In the genomic region with DNA sequence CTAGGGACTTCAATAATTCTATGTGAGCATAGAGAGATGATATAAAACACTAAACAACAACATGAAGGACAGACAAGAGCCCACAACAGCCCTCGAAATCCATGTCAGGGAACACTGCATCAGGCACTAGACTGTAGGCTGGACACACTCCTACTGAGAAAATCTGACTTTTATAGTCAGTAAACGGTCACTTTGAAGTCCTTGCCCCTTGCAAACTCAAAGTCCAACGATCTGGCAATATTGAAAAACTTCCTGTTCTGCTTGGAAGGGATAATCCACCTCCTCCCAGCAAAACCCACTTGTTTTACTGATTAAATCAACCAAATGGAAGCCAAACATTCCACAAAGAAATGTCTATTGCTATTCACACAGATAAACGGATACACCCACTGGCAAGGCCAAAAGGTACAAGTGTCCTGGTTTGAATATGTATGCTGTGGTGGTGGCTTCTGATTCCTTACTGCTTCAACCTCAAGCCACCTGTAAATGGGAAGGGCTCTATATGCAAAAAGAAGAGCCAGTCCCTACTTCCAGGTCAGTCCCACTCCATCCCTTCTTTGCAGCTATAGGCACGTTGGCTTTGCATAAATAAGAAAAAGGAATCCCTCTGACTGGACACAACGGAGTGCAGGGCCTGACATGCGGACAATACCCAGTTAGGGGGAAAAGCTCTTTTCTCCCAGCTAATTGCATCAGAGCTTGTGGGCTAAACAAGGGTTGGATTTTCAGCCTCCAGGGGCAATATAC, we compare ENCODE assay signal across 1 cellular context.
TF ChIP-seq lines count a peak whose summit lies in the region.

No MANE protein-coding gene starts in this region.

TF ChIP-seq in HepG2, 621 proteins besides CTCF, POLR2A, EP300 and RAD21 (continued from another document and continues in another):
- TF ChIP-seq, protein P1, sequence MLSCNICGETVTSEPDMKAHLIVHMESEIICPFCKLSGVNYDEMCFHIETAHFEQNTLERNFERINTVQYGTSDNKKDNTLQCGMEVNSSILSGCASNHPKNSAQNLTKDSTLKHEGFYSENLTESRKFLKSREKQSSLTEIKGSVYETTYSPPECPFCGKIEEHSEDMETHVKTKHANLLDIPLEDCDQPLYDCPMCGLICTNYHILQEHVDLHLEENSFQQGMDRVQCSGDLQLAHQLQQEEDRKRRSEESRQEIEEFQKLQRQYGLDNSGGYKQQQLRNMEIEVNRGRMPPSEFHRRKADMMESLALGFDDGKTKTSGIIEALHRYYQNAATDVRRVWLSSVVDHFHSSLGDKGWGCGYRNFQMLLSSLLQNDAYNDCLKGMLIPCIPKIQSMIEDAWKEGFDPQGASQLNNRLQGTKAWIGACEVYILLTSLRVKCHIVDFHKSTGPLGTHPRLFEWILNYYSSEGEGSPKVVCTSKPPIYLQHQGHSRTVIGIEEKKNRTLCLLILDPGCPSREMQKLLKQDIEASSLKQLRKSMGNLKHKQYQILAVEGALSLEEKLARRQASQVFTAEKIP (CRISPR knock-in tag; IDR thresholded peaks at IDR 0.05; ENCODE audit: borderline replicate concordance) = no peak
- TF ChIP-seq ZFP1 (CRISPR knock-in tag; IDR thresholded peaks at IDR 0.05) = 0 out of 2 replicates have a peak, but pooled peaks have one; percentile 43
- TF ChIP-seq CHD4 (IDR thresholded peaks at IDR 0.05; ENCODE audit: borderline replicate concordance, low read length) = peak; percentile 75; the same call in 1 of the 2 replicates
- TF ChIP-seq ZNF83 (CRISPR knock-in tag; IDR thresholded peaks at IDR 0.05; ENCODE audit: borderline replicate concordance) = no peak
- no peak for TF ChIP-seq CHCHD3 (CRISPR knock-in tag; IDR thresholded peaks at IDR 0.05)
- TF ChIP-seq, protein P2, sequence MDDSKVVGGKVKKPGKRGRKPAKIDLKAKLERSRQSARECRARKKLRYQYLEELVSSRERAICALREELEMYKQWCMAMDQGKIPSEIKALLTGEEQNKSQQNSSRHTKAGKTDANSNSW (CRISPR knock-in tag; IDR thresholded peaks at IDR 0.05; ENCODE audit: borderline replicate concordance) = no peak
- TF ChIP-seq, protein P3, sequence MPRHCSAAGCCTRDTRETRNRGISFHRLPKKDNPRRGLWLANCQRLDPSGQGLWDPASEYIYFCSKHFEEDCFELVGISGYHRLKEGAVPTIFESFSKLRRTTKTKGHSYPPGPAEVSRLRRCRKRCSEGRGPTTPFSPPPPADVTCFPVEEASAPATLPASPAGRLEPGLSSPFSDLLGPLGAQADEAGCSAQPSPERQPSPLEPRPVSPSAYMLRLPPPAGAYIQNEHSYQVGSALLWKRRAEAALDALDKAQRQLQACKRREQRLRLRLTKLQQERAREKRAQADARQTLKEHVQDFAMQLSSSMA (CRISPR knock-in tag; IDR thresholded peaks at IDR 0.05) = no peak
- peak; percentile 83 for TF ChIP-seq IRF2 (CRISPR knock-in tag; IDR thresholded peaks at IDR 0.05)
- no peak for TF ChIP-seq KLF15 (CRISPR knock-in tag; IDR thresholded peaks at IDR 0.05; ENCODE audit: borderline replicate concordance)
- peak; percentile 23 for TF ChIP-seq ZNF781 (CRISPR knock-in tag; IDR thresholded peaks at IDR 0.05; ENCODE audit: borderline replicate concordance, not compliant biosample characterization)
- TF ChIP-seq ZNF75D (CRISPR knock-in tag; IDR thresholded peaks at IDR 0.05; ENCODE audit: borderline replicate concordance) = no peak
- TF ChIP-seq EHMT2 (IDR thresholded peaks at IDR 0.05; ENCODE audit: borderline replicate concordance, low read depth, low read length) = peak; percentile 91; the same call in 1 of the 2 replicates
- no peak for TF ChIP-seq ZNF225 (CRISPR knock-in tag; IDR thresholded peaks at IDR 0.05)
- no peak for TF ChIP-seq ZNF432 (CRISPR knock-in tag; IDR thresholded peaks at IDR 0.05; ENCODE audit: borderline replicate concordance)
- peak; percentile 66 for TF ChIP-seq FOSL2 (CRISPR knock-in tag; IDR thresholded peaks at IDR 0.05)
- no peak for TF ChIP-seq ZNF446 (CRISPR knock-in tag; IDR thresholded peaks at IDR 0.05)
- peak; percentile 88 for TF ChIP-seq SALL1 (CRISPR knock-in tag; IDR thresholded peaks at IDR 0.05)
- peak; percentile 17; the same call in 1 of the 2 replicates for TF ChIP-seq ZFY (CRISPR knock-in tag; IDR thresholded peaks at IDR 0.05)
- TF ChIP-seq PHF5A (CRISPR knock-in tag; IDR thresholded peaks at IDR 0.05; ENCODE audit: low read depth, unreplicated experiment) = no peak
- 0 out of 2 replicates have a peak, but pooled peaks have one; percentile 25 for TF ChIP-seq ZNF546 (CRISPR knock-in tag; conservative IDR thresholded peaks at IDR 0.05)
- TF ChIP-seq, protein P4, sequence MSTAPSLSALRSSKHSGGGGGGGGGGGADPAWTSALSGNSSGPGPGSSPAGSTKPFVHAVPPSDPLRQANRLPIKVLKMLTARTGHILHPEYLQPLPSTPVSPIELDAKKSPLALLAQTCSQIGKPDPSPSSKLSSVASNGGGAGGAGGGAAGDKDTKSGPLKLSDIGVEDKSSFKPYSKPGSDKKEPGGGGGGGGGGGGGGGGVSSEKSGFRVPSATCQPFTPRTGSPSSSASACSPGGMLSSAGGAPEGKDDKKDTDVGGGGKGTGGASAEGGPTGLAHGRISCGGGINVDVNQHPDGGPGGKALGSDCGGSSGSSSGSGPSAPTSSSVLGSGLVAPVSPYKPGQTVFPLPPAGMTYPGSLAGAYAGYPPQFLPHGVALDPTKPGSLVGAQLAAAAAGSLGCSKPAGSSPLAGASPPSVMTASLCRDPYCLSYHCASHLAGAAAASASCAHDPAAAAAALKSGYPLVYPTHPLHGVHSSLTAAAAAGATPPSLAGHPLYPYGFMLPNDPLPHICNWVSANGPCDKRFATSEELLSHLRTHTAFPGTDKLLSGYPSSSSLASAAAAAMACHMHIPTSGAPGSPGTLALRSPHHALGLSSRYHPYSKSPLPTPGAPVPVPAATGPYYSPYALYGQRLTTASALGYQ (CRISPR knock-in tag; IDR thresholded peaks at IDR 0.05) = peak; percentile 90; the same call in 1 of the 2 replicates
- TF ChIP-seq, protein P5, sequence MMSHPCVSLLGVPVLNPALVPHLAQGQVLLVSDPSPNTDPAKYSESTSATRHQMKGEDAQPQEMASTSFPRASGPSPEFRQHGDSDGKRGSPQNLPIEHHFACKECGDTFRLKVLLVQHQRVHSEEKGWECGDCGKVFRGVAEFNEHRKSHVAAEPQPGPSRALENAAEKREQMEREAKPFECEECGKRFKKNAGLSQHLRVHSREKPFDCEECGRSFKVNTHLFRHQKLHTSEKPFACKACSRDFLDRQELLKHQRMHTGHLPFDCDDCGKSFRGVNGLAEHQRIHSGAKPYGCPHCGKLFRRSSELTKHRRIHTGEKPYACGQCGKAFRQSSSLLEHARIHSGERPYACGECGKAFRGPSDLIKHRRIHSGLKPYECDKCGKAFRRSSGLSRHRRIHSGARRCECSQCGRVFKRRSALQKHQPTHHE (CRISPR knock-in tag; IDR thresholded peaks at IDR 0.05; ENCODE audit: borderline replicate concordance) = no peak; the same call in 1 of the 2 replicates
- TF ChIP-seq PAXIP1 (CRISPR knock-in tag; conservative IDR thresholded peaks at IDR 0.05) = peak; percentile 98
- no peak; the same call in 1 of the 2 replicates for TF ChIP-seq ZNF598 (CRISPR knock-in tag; IDR thresholded peaks at IDR 0.05; ENCODE audit: borderline replicate concordance)
- peak; percentile 31 for TF ChIP-seq ESRRA (CRISPR knock-in tag; IDR thresholded peaks at IDR 0.05; ENCODE audit: low read depth)
- no peak for TF ChIP-seq ZNF333 (CRISPR knock-in tag; IDR thresholded peaks at IDR 0.05; ENCODE audit: borderline replicate concordance)
- no peak for TF ChIP-seq ZNF782 (CRISPR knock-in tag; IDR thresholded peaks at IDR 0.05; ENCODE audit: borderline replicate concordance)
- TF ChIP-seq ARID2 (CRISPR knock-in tag; IDR thresholded peaks at IDR 0.05; ENCODE audit: borderline replicate concordance) = no peak
- TF ChIP-seq ZBED4 (CRISPR knock-in tag; IDR thresholded peaks at IDR 0.05; ENCODE audit: borderline replicate concordance) = peak; percentile 45; the same call in 1 of the 2 replicates
- TF ChIP-seq ZNF788 (CRISPR knock-in tag; IDR thresholded peaks at IDR 0.05; ENCODE audit: borderline replicate concordance) = peak; percentile 86; the same call in 1 of the 2 replicates
- TF ChIP-seq, protein P6, sequence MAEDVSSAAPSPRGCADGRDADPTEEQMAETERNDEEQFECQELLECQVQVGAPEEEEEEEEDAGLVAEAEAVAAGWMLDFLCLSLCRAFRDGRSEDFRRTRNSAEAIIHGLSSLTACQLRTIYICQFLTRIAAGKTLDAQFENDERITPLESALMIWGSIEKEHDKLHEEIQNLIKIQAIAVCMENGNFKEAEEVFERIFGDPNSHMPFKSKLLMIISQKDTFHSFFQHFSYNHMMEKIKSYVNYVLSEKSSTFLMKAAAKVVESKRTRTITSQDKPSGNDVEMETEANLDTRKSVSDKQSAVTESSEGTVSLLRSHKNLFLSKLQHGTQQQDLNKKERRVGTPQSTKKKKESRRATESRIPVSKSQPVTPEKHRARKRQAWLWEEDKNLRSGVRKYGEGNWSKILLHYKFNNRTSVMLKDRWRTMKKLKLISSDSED (CRISPR knock-in tag; IDR thresholded peaks at IDR 0.05) = no peak
- TF ChIP-seq, protein P7, sequence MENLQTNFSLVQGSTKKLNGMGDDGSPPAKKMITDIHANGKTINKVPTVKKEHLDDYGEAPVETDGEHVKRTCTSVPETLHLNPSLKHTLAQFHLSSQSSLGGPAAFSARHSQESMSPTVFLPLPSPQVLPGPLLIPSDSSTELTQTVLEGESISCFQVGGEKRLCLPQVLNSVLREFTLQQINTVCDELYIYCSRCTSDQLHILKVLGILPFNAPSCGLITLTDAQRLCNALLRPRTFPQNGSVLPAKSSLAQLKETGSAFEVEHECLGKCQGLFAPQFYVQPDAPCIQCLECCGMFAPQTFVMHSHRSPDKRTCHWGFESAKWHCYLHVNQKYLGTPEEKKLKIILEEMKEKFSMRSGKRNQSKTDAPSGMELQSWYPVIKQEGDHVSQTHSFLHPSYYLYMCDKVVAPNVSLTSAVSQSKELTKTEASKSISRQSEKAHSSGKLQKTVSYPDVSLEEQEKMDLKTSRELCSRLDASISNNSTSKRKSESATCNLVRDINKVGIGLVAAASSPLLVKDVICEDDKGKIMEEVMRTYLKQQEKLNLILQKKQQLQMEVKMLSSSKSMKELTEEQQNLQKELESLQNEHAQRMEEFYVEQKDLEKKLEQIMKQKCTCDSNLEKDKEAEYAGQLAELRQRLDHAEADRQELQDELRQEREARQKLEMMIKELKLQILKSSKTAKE (CRISPR knock-in tag; IDR thresholded peaks at IDR 0.05; ENCODE audit: borderline replicate concordance) = no peak
- peak; percentile 84 for TF ChIP-seq MLX (CRISPR knock-in tag; IDR thresholded peaks at IDR 0.05)
- 0 out of 2 replicates have a peak, but pooled peaks have one; percentile 18 for TF ChIP-seq TFAP4 (IDR thresholded peaks at IDR 0.05; ENCODE audit: borderline replicate concordance, low read depth)
- TF ChIP-seq TGIF2 (CRISPR knock-in tag; IDR thresholded peaks at IDR 0.05) = 0 out of 2 replicates have a peak, but pooled peaks have one; percentile 72
- TF ChIP-seq FLYWCH1 (CRISPR knock-in tag; IDR thresholded peaks at IDR 0.05) = no peak
- TF ChIP-seq HOXA9 (CRISPR knock-in tag; IDR thresholded peaks at IDR 0.05; ENCODE audit: borderline replicate concordance) = no peak
